In genomic region chr12:124532331-124532750, GRCh38 we compare ENCODE assay signal across 20 cellular contexts. TPM values are rescaled to one million over a fixed set of nuclear protein-coding genes. Genes with fewer than 3 reads are reported as not detected.
DNase-seq lines count a peak whose midpoint lies in the region; ATAC-seq and TF ChIP-seq lines count a peak whose summit lies in the region.
"Had no signal": no experiment of that assay in that cellular context is flagged by ENCODE, and none has a peak within 500 bp of the region (broad histone marks: within the 10 kb centered on the region; RNA-seq: fewer than 3 reads in every experiment).

No MANE protein-coding gene starts in this region.

- H3K36me3 Mint-ChIP-seq in stimulated activated naive B cell treated with anti-CD40 and anti-IgM and Interleukin-4, amounts not matched to agents 10 μg/mL and 1 μg/mL and 100 μg/mL, for 72 hours = peaks cover 42 to 61% of the 10 kb centered on the region in 2 donors

- DNase-seq in DMS 273 (lab: John Stamatoyannopoulos, UW; ENCODE audit: unreplicated experiment) = peak; percentile 46
- DNase-seq in DMS 273 treated with DMSO at 0.1 percent for 48 hours (lab: John Stamatoyannopoulos, UW) = no peak
- DNase-seq in islet precursor cell = peak; percentile 96
- no peak for DNase-seq in stimulated activated naive B cell treated with anti-CD40 and anti-IgM and Interleukin-4, amounts not matched to agents 10 μg/mL and 1 μg/mL and 100 μg/mL, for 72 hours
- DNase-seq in omental fat pad (ENCODE audit: low spot score) = no peak
- no peak for DNase-seq in T1000 (lab: John Stamatoyannopoulos, UW)
- DNase-seq in KG1 (lab: John Stamatoyannopoulos, UW) = no peak
- DNase-seq: activated CD4-positive, alpha-beta memory T cell treated with anti-CD3 and anti-CD28 coated beads for 36 hours; activated naive CD4-positive, alpha-beta T cell treated with anti-CD3 and anti-CD28 coated beads, Interleukin-2, amount 50 U/mL, for 16 hours; activated T-cell treated with anti-CD3 and anti-CD28 coated beads, Interleukin-2, amount 50 U/mL, for 24 hours; heart right ventricle; Kasumi-1; NCI-H1436 treated with DMSO at 0.1 percent for 48 hours; NCI-H510A treated with DMSO at 0.1 percent for 48 hours; PC-3; stimulated activated CD4-positive, alpha-beta T cell treated with anti-CD3 and anti-CD28 coated beads, Interleukin-4, amount 100 ng/mL, for 1 hour; stimulated activated CD8-positive, alpha-beta memory T cell treated with anti-CD3 and anti-CD28 coated beads, Interleukin-4, amount 100 ng/mL, for 48 hours; tibial artery had no signal

- TF ChIP-seq CTCF in omental fat pad (IDR thresholded peaks at IDR 0.05) = no peak

- peak overlapping the region; percentile 79 for H3K27ac Mint-ChIP-seq in stimulated activated naive B cell treated with anti-CD40 and anti-IgM and Interleukin-4, amounts not matched to agents 10 μg/mL and 1 μg/mL and 100 μg/mL, for 72 hours
- H3K27ac Mint-ChIP-seq: activated CD4-positive, alpha-beta memory T cell treated with anti-CD3 and anti-CD28 coated beads for 36 hours; activated T-cell treated with anti-CD3 and anti-CD28 coated beads, Interleukin-2, amount 50 U/mL, for 24 hours had no signal

- H3K9me3 Mint-ChIP-seq in stimulated activated naive B cell treated with anti-CD40 and anti-IgM and Interleukin-4, amounts not matched to agents 10 μg/mL and 1 μg/mL and 100 μg/mL, for 72 hours = no peaks in the 10 kb centered on the region
- H3K9me3 Mint-ChIP-seq: activated CD4-positive, alpha-beta memory T cell treated with anti-CD3 and anti-CD28 coated beads for 36 hours; activated T-cell treated with anti-CD3 and anti-CD28 coated beads, Interleukin-2, amount 50 U/mL, for 24 hours; CD14-positive monocyte had no signal

- H3K4me3 Mint-ChIP-seq in stimulated activated naive B cell treated with anti-CD40 and anti-IgM and Interleukin-4, amounts not matched to agents 10 μg/mL and 1 μg/mL and 100 μg/mL, for 72 hours = no peak overlapping the region
- H3K4me3 Mint-ChIP-seq: activated CD4-positive, alpha-beta memory T cell treated with anti-CD3 and anti-CD28 coated beads for 36 hours; activated T-cell treated with anti-CD3 and anti-CD28 coated beads, Interleukin-2, amount 50 U/mL, for 24 hours; CD14-positive monocyte had no signal

- ATAC-seq in SK-N-SH treated with all-trans-retinoic acid at 6 μM for 48 hours (no peak), omental fat pad (ENCODE audit: low FRiP score) (no peak)
- no peak for ATAC-seq in stimulated activated naive B cell treated with anti-CD40 and anti-IgM and Interleukin-4, amounts not matched to agents 10 μg/mL and 1 μg/mL and 100 μg/mL, for 72 hours (replicated peaks)
- ATAC-seq: PC-3 had no signal

- peaks cover 29 to 57% of the 10 kb centered on the region in 2 donors for H3K4me1 Mint-ChIP-seq in stimulated activated naive B cell treated with anti-CD40 and anti-IgM and Interleukin-4, amounts not matched to agents 10 μg/mL and 1 μg/mL and 100 μg/mL, for 72 hours

- no peaks in the 10 kb centered on the region for H3K27me3 Mint-ChIP-seq in stimulated activated naive B cell treated with anti-CD40 and anti-IgM and Interleukin-4, amounts not matched to agents 10 μg/mL and 1 μg/mL and 100 μg/mL, for 72 hours
- H3K27me3 Mint-ChIP-seq: activated CD4-positive, alpha-beta memory T cell treated with anti-CD3 and anti-CD28 coated beads for 36 hours; activated T-cell treated with anti-CD3 and anti-CD28 coated beads, Interleukin-2, amount 50 U/mL, for 24 hours had no signal

TF ChIP-seq in SK-N-SH treated with all-trans-retinoic acid at 6 μM for 48 hours, 23 proteins besides CTCF, POLR2A, EP300 and RAD21:
- TF ChIP-seq TSHZ2 (CRISPR knock-in tag; IDR thresholded peaks at IDR 0.05) (0 out of 2 replicates have a peak, but pooled peaks have one; percentile 14), ARNTL (CRISPR knock-in tag; IDR thresholded peaks at IDR 0.05; ENCODE audit: borderline replicate concordance, low read depth) (no peak), RARB (CRISPR knock-in tag; IDR thresholded peaks at IDR 0.05) (no peak), PPARA (CRISPR knock-in tag; IDR thresholded peaks at IDR 0.05; ENCODE audit: borderline replicate concordance) (no peak), ZNF70 (CRISPR knock-in tag; IDR thresholded peaks at IDR 0.05) (peak; percentile 35; the same call in 1 of the 2 replicates)

RNA-seq across cellular contexts. Expression of gene NCOR2, which starts 35.1 kb away (rescaled TPM):
- total RNA-seq in omental fat pad = 10 to 100 TPM; 53.4 to 85.3 (median 71.9) TPM

Comparison
In these comparisons a context has a peak if more than half of its experiments do, and no peak if none do; other contexts are left out.
1. DNase-seq: peak in DMS 273 (single experiment) and islet precursor cell (single experiment); none in DMS 273 treated with DMSO at 0.1 percent for 48 hours (single experiment), stimulated activated naive B cell treated with anti-CD40 and anti-IgM and Interleukin-4, amounts not matched to agents 10 μg/mL and 1 μg/mL and 100 μg/mL, for 72 hours (single experiment), omental fat pad (single experiment), T1000 (single experiment) and KG1 (single experiment).